In the genomic region with DNA sequence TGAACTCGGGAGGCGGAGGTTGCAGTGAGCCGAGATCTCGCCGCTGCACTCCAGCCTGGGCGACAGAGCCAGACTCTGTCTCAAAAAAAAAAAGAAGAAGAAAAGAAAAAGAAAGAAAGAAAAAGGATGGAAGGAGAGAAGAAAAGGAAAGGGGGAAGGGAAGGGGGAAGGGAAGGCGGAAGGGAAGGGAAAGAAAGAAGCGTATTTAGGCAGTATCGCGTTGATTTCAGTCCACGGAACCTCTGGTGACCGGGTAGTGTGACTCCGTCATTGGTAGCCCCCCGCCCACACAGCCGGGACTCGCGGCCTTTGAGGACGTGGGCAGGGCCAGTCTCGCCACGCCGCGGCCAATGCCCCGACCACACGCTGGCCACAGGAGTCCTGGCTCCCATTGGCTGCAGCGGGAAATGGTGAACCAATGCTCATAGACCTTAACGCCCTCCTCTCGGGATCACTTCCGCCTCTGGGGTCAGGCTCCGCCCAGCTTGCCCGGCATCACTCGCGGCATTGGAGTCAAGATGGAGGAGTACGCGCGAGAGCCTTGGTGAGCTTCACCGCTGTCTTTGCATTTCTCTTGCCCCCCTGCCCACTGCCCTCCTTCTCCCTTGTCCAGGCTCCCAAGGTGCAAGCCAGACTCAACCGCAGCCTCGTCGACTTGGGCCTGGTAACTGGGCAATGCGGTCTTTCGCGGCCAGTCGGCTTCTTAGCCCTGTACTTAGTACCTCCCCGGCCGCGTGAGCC, we compare ENCODE assay signal across 1 cellular context.
TF ChIP-seq lines count a peak whose summit lies in the region.

TSS of gene TIMM17A (plus strand) at position 495 of the 741 bp plus-strand sequence. CDS start at position 519, 24 bp downstream.

TF ChIP-seq in HCT116, 20 proteins besides CTCF, POLR2A, EP300 and RAD21 (continued from another document):
- TF ChIP-seq, protein P1, sequence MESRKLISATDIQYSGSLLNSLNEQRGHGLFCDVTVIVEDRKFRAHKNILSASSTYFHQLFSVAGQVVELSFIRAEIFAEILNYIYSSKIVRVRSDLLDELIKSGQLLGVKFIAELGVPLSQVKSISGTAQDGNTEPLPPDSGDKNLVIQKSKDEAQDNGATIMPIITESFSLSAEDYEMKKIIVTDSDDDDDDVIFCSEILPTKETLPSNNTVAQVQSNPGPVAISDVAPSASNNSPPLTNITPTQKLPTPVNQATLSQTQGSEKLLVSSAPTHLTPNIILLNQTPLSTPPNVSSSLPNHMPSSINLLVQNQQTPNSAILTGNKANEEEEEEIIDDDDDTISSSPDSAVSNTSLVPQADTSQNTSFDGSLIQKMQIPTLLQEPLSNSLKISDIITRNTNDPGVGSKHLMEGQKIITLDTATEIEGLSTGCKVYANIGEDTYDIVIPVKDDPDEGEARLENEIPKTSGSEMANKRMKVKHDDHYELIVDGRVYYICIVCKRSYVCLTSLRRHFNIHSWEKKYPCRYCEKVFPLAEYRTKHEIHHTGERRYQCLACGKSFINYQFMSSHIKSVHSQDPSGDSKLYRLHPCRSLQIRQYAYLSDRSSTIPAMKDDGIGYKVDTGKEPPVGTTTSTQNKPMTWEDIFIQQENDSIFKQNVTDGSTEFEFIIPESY (IDR thresholded peaks at IDR 0.05; ENCODE audit: extremely low read depth, insufficient replicate concordance, low read length): peak; percentile 56
- TF ChIP-seq TCF7L2 (IDR thresholded peaks at IDR 0.05; ENCODE audit: borderline replicate concordance, extremely low read depth, insufficient read depth, insufficient read length) (peak; percentile 71), SP1 (IDR thresholded peaks at IDR 0.05; ENCODE audit: low read depth) (peak; percentile 93), MAX (IDR thresholded peaks at IDR 0.05) (peak; percentile 91), EZH2 (IDR thresholded peaks at IDR 0.05) (no peak), ELF1 (IDR thresholded peaks at IDR 0.05; ENCODE audit: borderline replicate concordance, low read depth) (peak; percentile 63; the same call in 1 of the 2 replicates), ZFX (IDR thresholded peaks at IDR 0.05) (peak; percentile 30; the same call in 1 of the 2 replicates), JUND (IDR thresholded peaks at IDR 0.05) (no peak), SRF (IDR thresholded peaks at IDR 0.05; ENCODE audit: low read depth) (no peak)
- TF ChIP-seq, protein P2, sequence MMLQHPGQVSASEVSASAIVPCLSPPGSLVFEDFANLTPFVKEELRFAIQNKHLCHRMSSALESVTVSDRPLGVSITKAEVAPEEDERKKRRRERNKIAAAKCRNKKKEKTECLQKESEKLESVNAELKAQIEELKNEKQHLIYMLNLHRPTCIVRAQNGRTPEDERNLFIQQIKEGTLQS (IDR thresholded peaks at IDR 0.05): no peak
TF ChIP-seq in HCT116: peak in this region for 11.
